In genomic region chr4:154585369-154586018, GRCh38 we compare ENCODE assay signal across 37 cellular contexts. TPM values are rescaled to one million over a fixed set of nuclear protein-coding genes. Genes with fewer than 3 reads are reported as not detected.
"Had no signal": no experiment of that assay in that cellular context is flagged by ENCODE, and none has a peak within 500 bp of the region (broad histone marks: within the 10 kb centered on the region; RNA-seq: fewer than 3 reads in every experiment).

No MANE protein-coding gene starts in this region.

- H3K9me3 ChIP-seq: adrenal gland, body of pancreas had no signal

- H3K27me3 ChIP-seq: body of pancreas had no signal

- FAIRE-seq: astrocyte, TTC549 had no signal

- H3K4me1 ChIP-seq: adrenal gland had no signal

- DNase-seq: activated B cell treated with CpG ODN at 0.5 μM for 24 hours; activated CD4-positive, alpha-beta memory T cell treated with anti-CD3 and anti-CD28 coated beads for 36 hours; activated CD4-positive, alpha-beta T cell treated with anti-CD3 and anti-CD28 coated beads for 4 hours; activated CD4-positive, alpha-beta T cell treated with anti-CD3 and anti-CD28 coated beads, Interleukin-2, amount 10 ng/mL, durations not matched to agents 24 days and 14 days; activated CD4-positive, alpha-beta T cell treated with anti-CD3 and anti-CD28 coated beads, Interleukin-2, amount 50 U/mL, for 1 hour; activated CD4-positive, alpha-beta T cell treated with anti-CD3 and anti-CD28 coated beads, Interleukin-2, amount 50 U/mL, for 4 hours; activated CD4-positive, CD25-positive, alpha-beta regulatory T cell treated with anti-CD3 and anti-CD28 coated beads, Interleukin-2, amount 50 U/mL, for 72 hours; activated CD8-positive, alpha-beta memory T cell treated with anti-CD3 and anti-CD28 coated beads, Interleukin-2, amount 50 U/mL, for 4 hours; activated CD8-positive, alpha-beta T cell treated with anti-CD3 and anti-CD28 coated beads for 36 hours; activated effector memory CD4-positive, alpha-beta T cell treated with anti-CD3 and anti-CD28 coated beads, Interleukin-2, amount 50 U/mL, for 16 hours; activated gamma-delta T cell treated with Interleukin-2 at 50 U/mL for 16 hours; activated naive CD4-positive, alpha-beta T cell; activated naive CD4-positive, alpha-beta T cell treated with anti-CD3 and anti-CD28 coated beads for 36 hours; activated naive CD4-positive, alpha-beta T cell treated with anti-CD3 and anti-CD28 coated beads, Interleukin-2, amount 50 U/mL, for 16 hours; activated naive CD8-positive, alpha-beta T cell treated with anti-CD3 and anti-CD28 coated beads for 36 hours; activated T-cell treated with anti-CD3 and anti-CD28 coated beads for 4 hours; activated T-cell treated with anti-CD3 and anti-CD28 coated beads, Interleukin-2, amount 50 U/mL, for 1 hour; activated T-cell treated with anti-CD3 and anti-CD28 coated beads, Interleukin-2, amount 50 U/mL, for 4 hours; activated T-cell treated with anti-CD3 and anti-CD28 coated beads, Interleukin-2, amount 50 U/mL, for 72 hours; adrenal gland; amniotic stem cell; body of pancreas; central memory CD4-positive, alpha-beta T cell; cerebellar nuclear complex; T-helper 1 cell; T-helper 2 cell; T-helper 9 cell had no signal

- H3K4me3 ChIP-seq: adrenal gland, body of pancreas had no signal

- H3K36me3 ChIP-seq: adrenal gland had no signal

- ATAC-seq: activated CD8-positive, alpha-beta T cell treated with anti-CD3 and anti-CD28 coated beads for 36 hours; activated naive CD4-positive, alpha-beta T cell treated with anti-CD3 and anti-CD28 coated beads, Interleukin-2, amount 50 U/mL, for 72 hours; activated T-cell treated with anti-CD3 and anti-CD28 coated beads, Interleukin-2, amount 50 U/mL, for 4 hours; activated T-cell treated with anti-CD3 and anti-CD28 coated beads, Interleukin-2, amount 50 U/mL, for 72 hours; activated T-helper 17 cell treated with anti-CD3 and anti-CD28 coated beads, Interleukin-2, amount 50 U/mL, for 72 hours; body of pancreas had no signal

- H3K27ac ChIP-seq: adrenal gland, body of pancreas, VCaP had no signal

RNA-seq across cellular contexts. Expression of gene FGA, which starts 5.0 kb away (rescaled TPM):
- total RNA-seq: activated B cell treated with CpG ODN at 0.5 μM for 24 hours; activated CD4-positive, alpha-beta memory T cell treated with anti-CD3 and anti-CD28 coated beads for 36 hours; activated CD4-positive, alpha-beta T cell treated with anti-CD3 and anti-CD28 coated beads, Interleukin-2, amount 10 ng/mL, durations not matched to agents 24 days and 14 days; activated CD8-positive, alpha-beta memory T cell treated with anti-CD3 and anti-CD28 coated beads for 36 hours; activated CD8-positive, alpha-beta T cell treated with anti-CD3 and anti-CD28 coated beads for 36 hours; activated naive CD4-positive, alpha-beta T cell treated with anti-CD3 and anti-CD28 coated beads for 36 hours; activated naive CD4-positive, alpha-beta T cell treated with anti-CD3 and anti-CD28 coated beads, Interleukin-2, amount 50 U/mL, for 72 hours; activated naive CD8-positive, alpha-beta T cell treated with anti-CD3 and anti-CD28 coated beads for 36 hours; activated T-cell treated with anti-CD3 and anti-CD28 coated beads, Interleukin-2, amount 50 U/mL, for 72 hours; activated T-helper 1 cell treated with anti-CD3 and anti-CD28 coated beads, Interleukin-12 subunit alpha, Interleukin-12 subunit beta, Interleukin-2, Interleukin-4 antibody, amounts not matched to agents 30 ng/mL and 10 ng/mL and 1 ng/mL, durations not matched to agents 14 hours and 24 hours and 36 hours; activated T-helper 17 cell treated with anti-CD3 and anti-CD28 coated beads, Interleukin-2, amount 50 U/mL, for 72 hours; aorta; astrocyte; cardiac septum; chondrocyte had no signal

RNA-seq across cellular contexts. Expression of gene FGB, which starts 22.7 kb away (rescaled TPM):
- total RNA-seq: activated B cell treated with CpG ODN at 0.5 μM for 24 hours; activated CD4-positive, alpha-beta memory T cell treated with anti-CD3 and anti-CD28 coated beads for 36 hours; activated CD4-positive, alpha-beta T cell treated with anti-CD3 and anti-CD28 coated beads, Interleukin-2, amount 10 ng/mL, durations not matched to agents 24 days and 14 days; activated CD8-positive, alpha-beta memory T cell treated with anti-CD3 and anti-CD28 coated beads for 36 hours; activated CD8-positive, alpha-beta T cell treated with anti-CD3 and anti-CD28 coated beads for 36 hours; activated naive CD4-positive, alpha-beta T cell treated with anti-CD3 and anti-CD28 coated beads for 36 hours; activated naive CD4-positive, alpha-beta T cell treated with anti-CD3 and anti-CD28 coated beads, Interleukin-2, amount 50 U/mL, for 72 hours; activated naive CD8-positive, alpha-beta T cell treated with anti-CD3 and anti-CD28 coated beads for 36 hours; activated T-cell treated with anti-CD3 and anti-CD28 coated beads, Interleukin-2, amount 50 U/mL, for 72 hours; activated T-helper 1 cell treated with anti-CD3 and anti-CD28 coated beads, Interleukin-12 subunit alpha, Interleukin-12 subunit beta, Interleukin-2, Interleukin-4 antibody, amounts not matched to agents 30 ng/mL and 10 ng/mL and 1 ng/mL, durations not matched to agents 14 hours and 24 hours and 36 hours; activated T-helper 17 cell treated with anti-CD3 and anti-CD28 coated beads, Interleukin-2, amount 50 U/mL, for 72 hours; aorta; body of pancreas; cardiac septum had no signal

RNA-seq across cellular contexts. Expression of gene FGG, which starts 27.0 kb away (rescaled TPM):
- total RNA-seq: activated B cell treated with CpG ODN at 0.5 μM for 24 hours; activated CD4-positive, alpha-beta memory T cell treated with anti-CD3 and anti-CD28 coated beads for 36 hours; activated CD4-positive, alpha-beta T cell treated with anti-CD3 and anti-CD28 coated beads, Interleukin-2, amount 10 ng/mL, durations not matched to agents 24 days and 14 days; activated CD8-positive, alpha-beta memory T cell treated with anti-CD3 and anti-CD28 coated beads for 36 hours; activated CD8-positive, alpha-beta T cell treated with anti-CD3 and anti-CD28 coated beads for 36 hours; activated naive CD4-positive, alpha-beta T cell treated with anti-CD3 and anti-CD28 coated beads for 36 hours; activated naive CD4-positive, alpha-beta T cell treated with anti-CD3 and anti-CD28 coated beads, Interleukin-2, amount 50 U/mL, for 72 hours; activated naive CD8-positive, alpha-beta T cell treated with anti-CD3 and anti-CD28 coated beads for 36 hours; activated T-cell treated with anti-CD3 and anti-CD28 coated beads, Interleukin-2, amount 50 U/mL, for 72 hours; activated T-helper 1 cell treated with anti-CD3 and anti-CD28 coated beads, Interleukin-12 subunit alpha, Interleukin-12 subunit beta, Interleukin-2, Interleukin-4 antibody, amounts not matched to agents 30 ng/mL and 10 ng/mL and 1 ng/mL, durations not matched to agents 14 hours and 24 hours and 36 hours; activated T-helper 17 cell treated with anti-CD3 and anti-CD28 coated beads, Interleukin-2, amount 50 U/mL, for 72 hours; astrocyte; body of pancreas; cardiac septum; chondrocyte had no signal
